In the genomic region with DNA sequence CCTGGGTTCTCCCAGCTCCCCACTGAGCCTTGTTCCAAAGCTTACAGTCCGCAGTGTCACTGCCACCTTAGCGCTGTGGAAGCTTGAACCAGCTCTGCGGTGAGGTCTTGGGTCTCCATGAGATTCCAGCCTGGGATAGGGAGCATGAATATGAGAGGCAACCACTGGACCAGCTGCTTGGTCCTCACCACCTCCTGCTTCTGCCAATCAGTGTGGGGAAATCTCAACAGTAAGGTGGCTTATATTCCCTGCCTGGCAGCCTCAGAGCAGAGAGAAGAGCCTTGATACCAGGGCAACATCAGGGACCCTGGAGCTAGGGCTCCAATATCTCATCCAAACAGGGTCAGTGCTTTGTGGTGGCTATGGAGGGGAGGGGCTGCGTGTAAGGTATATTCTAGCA, we compare ENCODE assay signal across 8 cellular contexts. TPM values are rescaled to one million over a fixed set of nuclear protein-coding genes. Genes with fewer than 3 reads are reported as not detected.
A peak's percentile ranks its signal among the peaks of the same experiment; 100 is the strongest.
DNase-seq lines count a peak whose midpoint lies in the region; ATAC-seq, FAIRE-seq and TF ChIP-seq lines count a peak whose summit lies in the region.

No MANE protein-coding gene starts in this region.

- H3K27ac Mint-ChIP-seq in GM23338 (no peak overlapping the region), T-helper 17 cell (peak overlapping the region; percentile 99)

- H3K27me3 Mint-ChIP-seq in GM23338 (ENCODE audit: insufficient read depth, low read depth, poor library complexity): peaks cover 30% of the 10 kb centered on the region
- H3K27me3 Mint-ChIP-seq in T-helper 17 cell: no peaks in the 10 kb centered on the region

- H3K79me2 ChIP-seq in GM23338 (replicated peaks; ENCODE audit: insufficient read depth): no peaks in the 10 kb centered on the region

- H4K20me1 ChIP-seq in GM23338 (replicated peaks; ENCODE audit: insufficient read depth): peaks cover 6% of the 10 kb centered on the region; the same call in 1 of the 2 replicates

- H3K9me2 ChIP-seq in GM23338 (ENCODE audit: insufficient read depth): no peaks in the 10 kb centered on the region

- no peak for TF ChIP-seq CTCF in GM23338 (conservative IDR thresholded peaks at IDR 0.05; ENCODE audit: low read depth in 2 of 2)
- TF ChIP-seq CTCF in testis (IDR thresholded peaks at IDR 0.05): no peak

- H3K9me3 Mint-ChIP-seq in GM23338: peaks cover 2% of the 10 kb centered on the region; the same call in 2 of the 3 replicates

- peak overlapping the region; percentile 99 for H2AFZ ChIP-seq in GM23338

- H3K4me1 ChIP-seq in GM23338 (ENCODE audit: insufficient read depth): 0 out of 2 replicates have a peak, but pooled peaks cover 4% of the 10 kb centered on the region
- H3K4me1 ChIP-seq in skeletal muscle tissue (ENCODE audit: control insufficient read depth in 3 of 3, insufficient read depth in 3 of 3, low read length in 3 of 3): peaks cover 22 to 52% (median 29%) of the 10 kb centered on the region in 3 donors
- H3K4me1 ChIP-seq in testis: no peaks in the 10 kb centered on the region

- H3K4me2 ChIP-seq in GM23338: peak overlapping the region; percentile 93

- H3K27me3 ChIP-seq in GM23338 (ENCODE audit: insufficient read depth) (peaks cover 55% of the 10 kb centered on the region), skeletal muscle tissue (ENCODE audit: control insufficient read depth in 3 of 3, insufficient read depth in 3 of 3, low read length in 3 of 3) (peaks cover 0 to 11% (median 0%) of the 10 kb centered on the region in 3 donors), testis (no peaks in the 10 kb centered on the region)

- peak overlapping the region; percentile 86 to 92 (median 88) for H3K9ac ChIP-seq in skeletal muscle tissue (ENCODE audit: low read depth in 1 of 3, low read length in 3 of 3)

- H3K4me3 Mint-ChIP-seq in GM23338: peak overlapping the region; percentile 78
- peak overlapping the region; percentile 99 for H3K4me3 Mint-ChIP-seq in T-helper 17 cell

- ATAC-seq in GM23338 (peak; percentile 18; the same call in 2 of the 3 replicates), T-helper 17 cell (no peak)

- TF ChIP-seq POLR2A in testis (IDR thresholded peaks at IDR 0.05): no peak

- H3K4me3 ChIP-seq in GM23338: peak overlapping the region; percentile 88
- peak overlapping the region; percentile 85 to 90 (median 85) for H3K4me3 ChIP-seq in skeletal muscle tissue (ENCODE audit: low read length in 3 of 3)
- H3K4me3 ChIP-seq in testis: peak overlapping the region in 1 of 2 donors; percentile 57

- H3K36me3 Mint-ChIP-seq in GM23338 (ENCODE audit: low read depth): no peaks in the 10 kb centered on the region; the same call in 2 of the 3 replicates
- peaks cover 20% of the 10 kb centered on the region for H3K36me3 Mint-ChIP-seq in T-helper 17 cell (ENCODE audit: low read depth)

- H3F3A ChIP-seq in GM23338 (replicated peaks; ENCODE audit: low read depth): no peaks in the 10 kb centered on the region

- DNase-seq in GM23338 (ENCODE audit: low spot score) (no peak), T-helper 17 cell (no peak), glomerular visceral epithelial cell (ENCODE audit: extremely low spot score) (peak; percentile 43), cerebellum (ENCODE audit: low spot score) (no peak), GM19240 (ENCODE audit: insufficient read length, low spot score) (no peak), testis (no peak), frontal cortex (ENCODE audit: low spot score in 2 of 2) (no peak)

- WGBS in testis, 2 donors: 36 to 39% methylated on average over 4 of the region's 4 CpGs

- no peak for FAIRE-seq in frontal cortex (lab: Jason Lieb, UNC)

- H3K27ac ChIP-seq in GM23338 (ENCODE audit: low read depth) (no peak overlapping the region), skeletal muscle tissue (ENCODE audit: low read depth, low read length) (peak overlapping the region; percentile 92), testis (peak overlapping the region in 1 of 2 donors; percentile 38)

- H3K36me3 ChIP-seq in GM23338 (ENCODE audit: insufficient read depth) (no peaks in the 10 kb centered on the region), skeletal muscle tissue (ENCODE audit: control insufficient read depth in 3 of 3, insufficient read depth in 3 of 3, low read length in 3 of 3) (no peaks in the 10 kb centered on the region), testis (ENCODE audit: low read depth, missing control alignments) (no peaks in the 10 kb centered on the region)

- intact Hi-C loops in testis (cut with DNase I; ENCODE audit: low total_unique reads): no loop called here

- H3K9me3 ChIP-seq in T-helper 17 cell (ENCODE audit: control insufficient read depth, low read length, poor library complexity, severe bottlenecking) (no peaks in the 10 kb centered on the region), skeletal muscle tissue (ENCODE audit: control insufficient read depth in 3 of 3, low read length in 3 of 3) (no peaks in the 10 kb centered on the region), testis (no peaks in the 10 kb centered on the region)

- peaks cover 3% of the 10 kb centered on the region for H3K4me1 Mint-ChIP-seq in GM23338
- H3K4me1 Mint-ChIP-seq in T-helper 17 cell: peaks cover 52% of the 10 kb centered on the region

TF ChIP-seq in GM23338, 12 proteins besides CTCF, POLR2A, EP300 and RAD21 (continues in another document):
- no peak for TF ChIP-seq REST (IDR thresholded peaks at IDR 0.05; ENCODE audit: unreplicated experiment)
- TF ChIP-seq JUNB (IDR thresholded peaks at IDR 0.05; ENCODE audit: unreplicated experiment): no peak

RNA-seq across cellular contexts. Expression of gene CD44, which starts 0.9 kb away (rescaled TPM):
- 8.3 and 10.1 TPM in 2 replicates for total RNA-seq in GM23338 (2014; rRNA removed; shearing (Covaris generic))
- 3.8 and 4.0 TPM in 2 replicates for polyA plus RNA-seq in GM23338 (2016; fragmentation: Nextera tagmentation; extraction: Ambion mirVana)
- total RNA-seq in T-helper 17 cell: 1,000 to 10,000 TPM; 1,118 to 1,497 TPM
- total RNA-seq in skeletal muscle tissue: 133 TPM
- 6.0 TPM for total RNA-seq in cerebellum
- 10 to 100 TPM in 1 of 2 donors, 1 to 10 TPM in 1; 4.0 to 13.4 TPM for total RNA-seq in testis
- polyA plus RNA-seq in testis (ENCODE audit: insufficient read depth, low read depth, low replicate concordance): 44.5 TPM
- total RNA-seq in frontal cortex: 4.1 TPM
